8 cellular contexts compared by ENCODE assay signal in genomic region chr7:67377939-67378862, GRCh38.
DNase-seq lines count a peak whose midpoint lies in the region; ATAC-seq and TF ChIP-seq lines count a peak whose summit lies in the region.

No MANE protein-coding gene starts in this region.

- H3K4me3 ChIP-seq in left lung, result no peak overlapping the region

- no peaks in the 10 kb centered on the region for H3K27me3 ChIP-seq in left lung

- intact Hi-C loops in left lung (cut with DNase I), result no loop called here

- H3K27ac ChIP-seq in left lung, result no peak overlapping the region

- no peaks in the 10 kb centered on the region for H3K4me1 ChIP-seq in left lung

- peak; percentile 85 to 86 for TF ChIP-seq CTCF in left lung (IDR thresholded peaks at IDR 0.05)

- ATAC-seq in GM18867 (IDR thresholded peaks at IDR 0.05; ENCODE audit: unreplicated experiment) (peak; percentile 96), HG03108 (IDR thresholded peaks at IDR 0.05; ENCODE audit: unreplicated experiment) (peak; percentile 78), left lung (peak; percentile 98)

- H3K36me3 ChIP-seq in left lung, result no peaks in the 10 kb centered on the region

- DNase-seq in AG08396 (ENCODE audit: low spot score) (peak; percentile 77), NCI-H2196 (lab: John Stamatoyannopoulos, UW; ENCODE audit: unreplicated experiment) (peak; percentile 85), cerebellum (ENCODE audit: low spot score) (peak; percentile 56), left lung (peak; percentile 59 to 77)
- peak; percentile 18 for DNase-seq in activated CD4-positive, CD25-positive, alpha-beta regulatory T cell treated with anti-CD3 and anti-CD28 coated beads, Interleukin-2, amount 50 U/mL, for 16 hours (ENCODE audit: low read depth, low spot score)
- peak; percentile 37 to 57 for DNase-seq in stimulated activated CD4-positive, alpha-beta T cell treated with anti-CD3 and anti-CD28 coated beads, Interleukin-4, amount 100 ng/mL, for 48 hours (ENCODE audit: low read depth in 2 of 2)

- no peaks in the 10 kb centered on the region for H3K9me3 ChIP-seq in left lung

Comparison
In these comparisons a context has a peak if more than half of its experiments do, and no peak if none do; other contexts are left out.
1. DNase-seq: peak in every context shown above with its lines; median percentile 85 in NCI-H2196; 77 in AG08396; 68 in left lung; 56 in cerebellum; 47 in stimulated activated CD4-positive, alpha-beta T cell treated with anti-CD3 and anti-CD28 coated beads, Interleukin-4, amount 100 ng/mL, for 48 hours; 18 in activated CD4-positive, CD25-positive, alpha-beta regulatory T cell treated with anti-CD3 and anti-CD28 coated beads, Interleukin-2, amount 50 U/mL, for 16 hours.